Comparison of ENCODE assay signal across 8 cellular contexts in genomic region chr11:32890843-32891656, GRCh38. TPM values are rescaled to one million over a fixed set of nuclear protein-coding genes. Genes with fewer than 3 reads are reported as not detected.
DNase-seq lines count a peak whose midpoint lies in the region; ATAC-seq and TF ChIP-seq lines count a peak whose summit lies in the region.

No MANE protein-coding gene starts in this region.

- no peaks in the 10 kb centered on the region for H3K9me3 ChIP-seq in MG63

- no peaks in the 10 kb centered on the region for H3K36me3 Mint-ChIP-seq in activated naive CD8-positive, alpha-beta T cell treated with anti-CD3 and anti-CD28 coated beads, Interleukin-2, amount 10 ng/mL, durations not matched to agents 7 days and 5 days
- H3K36me3 Mint-ChIP-seq in natural killer cell, result no peaks in the 10 kb centered on the region

- H3K27me3 ChIP-seq in MG63, result no peaks in the 10 kb centered on the region

- no peak for TF ChIP-seq POLR2A in erythroblast (IDR thresholded peaks at IDR 0.05; ENCODE audit: low read length)

- H3K27ac Mint-ChIP-seq in activated naive CD8-positive, alpha-beta T cell treated with anti-CD3 and anti-CD28 coated beads, Interleukin-2, amount 10 ng/mL, durations not matched to agents 7 days and 5 days, result no peak overlapping the region
- H3K27ac Mint-ChIP-seq in natural killer cell, result peak overlapping the region; percentile 81 to 93

- no peak for TF ChIP-seq CTCF in natural killer cell (IDR thresholded peaks at IDR 0.05)

- no peak for ATAC-seq in activated naive CD8-positive, alpha-beta T cell treated with anti-CD3 and anti-CD28 coated beads, Interleukin-2, amount 10 ng/mL, durations not matched to agents 7 days and 5 days (ENCODE audit: low read depth)
- no peak for ATAC-seq in natural killer cell
- ATAC-seq in GM21367 (IDR thresholded peaks at IDR 0.05; ENCODE audit: unreplicated experiment), result no peak
- no peak for ATAC-seq in HG03469 (IDR thresholded peaks at IDR 0.05; ENCODE audit: unreplicated experiment)

- POLR2A ChIA-PET in activated naive CD8-positive, alpha-beta T cell treated with anti-CD3 and anti-CD28 coated beads, Interleukin-2, amount 10 ng/mL, durations not matched to agents 7 days and 5 days (lab: Charles Lee), result no interaction called here

- H3K9me3 Mint-ChIP-seq in activated naive CD8-positive, alpha-beta T cell treated with anti-CD3 and anti-CD28 coated beads, Interleukin-2, amount 10 ng/mL, durations not matched to agents 7 days and 5 days, result no peaks in the 10 kb centered on the region
- no peaks in the 10 kb centered on the region for H3K9me3 Mint-ChIP-seq in natural killer cell

- peak overlapping the region; percentile 23; the same call in 1 of the 2 replicates for H3K4me3 ChIP-seq in GM08714 (ENCODE audit: low read length)
- H3K4me3 ChIP-seq in MG63, result peak overlapping the region; percentile 77; the same call in 1 of the 2 replicates

- intact Hi-C loops in natural killer cell (cut with micrococcal nuclease), result loop anchor here (5.0 to 10.0 kb wide), 3 partner anchors 126 to 1164 kb away; partner anchors contain the start of genes CAPRIN1, DEPDC7 and HIPK3

- no peak for DNase-seq in MG63
- no peak for DNase-seq in activated naive CD8-positive, alpha-beta T cell treated with anti-CD3 and anti-CD28 coated beads, Interleukin-2, amount 10 ng/mL, durations not matched to agents 7 days and 5 days
- DNase-seq in natural killer cell, result no peak
- DNase-seq in activated effector memory CD4-positive, alpha-beta T cell treated with anti-CD3 and anti-CD28 coated beads, Interleukin-2, amount 50 U/mL, for 16 hours, result no peak
- no peak for DNase-seq in erythroblast (lab: John Stamatoyannopoulos, UW)

- peaks cover 15% of the 10 kb centered on the region for H3K27me3 Mint-ChIP-seq in activated naive CD8-positive, alpha-beta T cell treated with anti-CD3 and anti-CD28 coated beads, Interleukin-2, amount 10 ng/mL, durations not matched to agents 7 days and 5 days
- no peaks in the 10 kb centered on the region for H3K27me3 Mint-ChIP-seq in natural killer cell (ENCODE audit: low read depth in 2 of 2)

- peaks cover 15% of the 10 kb centered on the region for H3K4me1 Mint-ChIP-seq in activated naive CD8-positive, alpha-beta T cell treated with anti-CD3 and anti-CD28 coated beads, Interleukin-2, amount 10 ng/mL, durations not matched to agents 7 days and 5 days
- peaks cover 20 to 25% of the 10 kb centered on the region in 2 donors for H3K4me1 Mint-ChIP-seq in natural killer cell

- H3K36me3 ChIP-seq in MG63, result no peaks in the 10 kb centered on the region; the same call in none of the 2 replicates

- peak overlapping the region; percentile 82 for H3K4me3 Mint-ChIP-seq in activated naive CD8-positive, alpha-beta T cell treated with anti-CD3 and anti-CD28 coated beads, Interleukin-2, amount 10 ng/mL, durations not matched to agents 7 days and 5 days
- H3K4me3 Mint-ChIP-seq in natural killer cell, result peak overlapping the region; percentile 90

RNA-seq across cellular contexts. Expression of gene QSER1, which starts 1.6 kb away (rescaled TPM):
- 5.7 and 10.4 TPM in 2 replicates for total RNA-seq in MG63 (2014; rRNA removed; shearing (Covaris generic); ENCODE audit: low replicate concordance)
- total RNA-seq in activated naive CD8-positive, alpha-beta T cell treated with anti-CD3 and anti-CD28 coated beads, Interleukin-2, amount 10 ng/mL, durations not matched to agents 7 days and 5 days, result 10 to 100 TPM; 12.3 to 14.4 TPM
- 10 to 100 TPM; 14.5 to 21.5 (median 17.8) TPM for total RNA-seq in natural killer cell
